Comparison of ENCODE assay signal across 1 cellular context in the genomic region with DNA sequence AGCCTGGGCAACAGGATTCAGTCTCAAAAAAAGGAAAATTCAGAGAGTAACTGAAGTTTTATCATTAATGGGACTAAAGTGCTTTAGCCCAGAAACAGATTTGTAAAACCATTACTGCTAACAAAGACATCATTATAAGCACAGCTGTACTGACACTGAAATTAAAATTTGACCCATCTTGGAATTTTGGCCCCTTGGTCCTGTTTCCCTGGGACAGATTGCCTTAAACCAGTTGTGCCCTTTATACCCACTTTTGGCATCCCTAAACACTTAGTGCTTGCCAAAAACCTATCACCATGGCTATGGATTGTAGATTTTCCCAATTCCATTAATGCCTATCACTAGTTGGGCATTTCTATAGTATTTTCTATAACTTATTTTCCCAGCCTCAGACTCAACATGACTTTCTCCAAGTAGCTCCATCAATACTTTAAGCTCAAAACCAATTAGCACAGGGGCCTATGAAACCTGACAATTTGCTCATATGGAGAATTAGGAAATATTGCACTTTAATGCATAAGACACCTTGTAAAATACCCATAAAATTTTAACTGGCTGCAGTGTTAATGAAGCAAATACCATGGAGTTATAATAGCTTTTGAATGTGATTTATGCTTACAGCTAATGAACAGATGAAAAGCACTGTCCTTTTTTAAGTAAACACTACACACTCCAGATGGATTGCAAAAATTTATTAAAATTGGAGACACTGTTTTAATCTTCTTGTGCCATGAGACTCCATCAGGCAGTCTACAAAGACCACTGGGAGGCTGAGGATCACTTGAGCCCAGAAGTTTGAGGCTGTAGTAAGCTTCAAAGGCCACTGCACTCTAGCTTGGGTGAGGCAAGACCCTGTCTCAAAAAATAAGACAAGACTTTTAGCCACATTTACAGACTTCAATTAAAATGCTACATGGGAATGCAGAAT.
A peak's percentile ranks its signal among the peaks of the same experiment; 100 is the strongest.
TF ChIP-seq lines count a peak whose summit lies in the region.

No MANE protein-coding gene starts in this region.

TF ChIP-seq in K562, 482 proteins besides CTCF, POLR2A, EP300 and RAD21 (continues in another document):
- TF ChIP-seq CBX1 (IDR thresholded peaks at IDR 0.05; ENCODE audit: low read depth) = no peak
- TF ChIP-seq ZNF696 (CRISPR knock-in tag; conservative IDR thresholded peaks at IDR 0.05) = 0 out of 2 replicates have a peak, but pooled peaks have one; percentile 15
- no peak for TF ChIP-seq ATF7 (IDR thresholded peaks at IDR 0.05)
- TF ChIP-seq, protein P1, sequence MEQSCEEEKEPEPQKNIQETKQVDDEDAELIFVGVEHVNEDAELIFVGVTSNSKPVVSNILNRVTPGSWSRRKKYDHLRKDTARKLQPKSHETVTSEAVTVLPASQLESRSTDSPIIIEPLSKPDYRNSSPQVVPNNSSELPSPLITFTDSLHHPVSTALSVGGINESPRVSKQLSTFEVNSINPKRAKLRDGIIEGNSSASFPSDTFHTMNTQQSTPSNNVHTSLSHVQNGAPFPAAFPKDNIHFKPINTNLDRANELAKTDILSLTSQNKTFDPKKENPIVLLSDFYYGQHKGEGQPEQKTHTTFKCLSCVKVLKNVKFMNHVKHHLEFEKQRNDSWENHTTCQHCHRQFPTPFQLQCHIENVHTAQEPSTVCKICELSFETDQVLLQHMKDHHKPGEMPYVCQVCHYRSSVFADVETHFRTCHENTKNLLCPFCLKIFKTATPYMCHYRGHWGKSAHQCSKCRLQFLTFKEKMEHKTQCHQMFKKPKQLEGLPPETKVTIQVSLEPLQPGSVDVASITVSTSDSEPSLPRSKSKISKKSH (CRISPR knock-in tag; IDR thresholded peaks at IDR 0.05) = no peak
- no peak for TF ChIP-seq MXD1 (CRISPR knock-in tag; IDR thresholded peaks at IDR 0.05; ENCODE audit: borderline replicate concordance, poor library complexity, severe bottlenecking)
- TF ChIP-seq CBFB (CRISPR knock-in tag; IDR thresholded peaks at IDR 0.05) = no peak
- TF ChIP-seq L3MBTL2 (IDR thresholded peaks at IDR 0.05) = no peak
- TF ChIP-seq COPS2 (conservative IDR thresholded peaks at IDR 0.05) = no peak
- TF ChIP-seq ZFX (CRISPR knock-in tag; IDR thresholded peaks at IDR 0.05) = 0 out of 2 replicates have a peak, but pooled peaks have one; percentile 9
- no peak for TF ChIP-seq REST (CRISPR knock-in tag; IDR thresholded peaks at IDR 0.05; ENCODE audit: low read depth)
- TF ChIP-seq, protein P2, sequence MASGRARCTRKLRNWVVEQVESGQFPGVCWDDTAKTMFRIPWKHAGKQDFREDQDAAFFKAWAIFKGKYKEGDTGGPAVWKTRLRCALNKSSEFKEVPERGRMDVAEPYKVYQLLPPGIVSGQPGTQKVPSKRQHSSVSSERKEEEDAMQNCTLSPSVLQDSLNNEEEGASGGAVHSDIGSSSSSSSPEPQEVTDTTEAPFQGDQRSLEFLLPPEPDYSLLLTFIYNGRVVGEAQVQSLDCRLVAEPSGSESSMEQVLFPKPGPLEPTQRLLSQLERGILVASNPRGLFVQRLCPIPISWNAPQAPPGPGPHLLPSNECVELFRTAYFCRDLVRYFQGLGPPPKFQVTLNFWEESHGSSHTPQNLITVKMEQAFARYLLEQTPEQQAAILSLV (tag; IDR thresholded peaks at IDR 0.05) = no peak
- no peak for TF ChIP-seq NFE2 (IDR thresholded peaks at IDR 0.05; ENCODE audit: low read depth)
- no peak for TF ChIP-seq TEAD2 (tag; IDR thresholded peaks at IDR 0.05)
- no peak for TF ChIP-seq ZNF699 (CRISPR knock-in tag; IDR thresholded peaks at IDR 0.05; ENCODE audit: insufficient replicate concordance)
- TF ChIP-seq MAFK (IDR thresholded peaks at IDR 0.05; ENCODE audit: low read length) = no peak
- no peak for TF ChIP-seq CHD2 (IDR thresholded peaks at IDR 0.05; ENCODE audit: low read depth, low read length)
- TF ChIP-seq PTRF (tag; IDR thresholded peaks at IDR 0.05) = no peak
- no peak for TF ChIP-seq NFIC (IDR thresholded peaks at IDR 0.05)
- TF ChIP-seq ZNF212 (CRISPR knock-in tag; IDR thresholded peaks at IDR 0.05) = no peak
- TF ChIP-seq GMEB1 (CRISPR knock-in tag; IDR thresholded peaks at IDR 0.05) = no peak
- TF ChIP-seq EWSR1 (IDR thresholded peaks at IDR 0.05; ENCODE audit: borderline replicate concordance, low read depth, partially characterized antibody) = peak; percentile 72
- TF ChIP-seq PHTF2 (CRISPR knock-in tag; IDR thresholded peaks at IDR 0.05) = 0 out of 2 replicates have a peak, but pooled peaks have one; percentile 69
- no peak for TF ChIP-seq GATAD2A (IDR thresholded peaks at IDR 0.05)
- no peak for TF ChIP-seq ZNF197 (CRISPR knock-in tag; IDR thresholded peaks at IDR 0.05; ENCODE audit: low read depth)
- no peak for TF ChIP-seq YBX1 (IDR thresholded peaks at IDR 0.05)
- TF ChIP-seq, protein P3, sequence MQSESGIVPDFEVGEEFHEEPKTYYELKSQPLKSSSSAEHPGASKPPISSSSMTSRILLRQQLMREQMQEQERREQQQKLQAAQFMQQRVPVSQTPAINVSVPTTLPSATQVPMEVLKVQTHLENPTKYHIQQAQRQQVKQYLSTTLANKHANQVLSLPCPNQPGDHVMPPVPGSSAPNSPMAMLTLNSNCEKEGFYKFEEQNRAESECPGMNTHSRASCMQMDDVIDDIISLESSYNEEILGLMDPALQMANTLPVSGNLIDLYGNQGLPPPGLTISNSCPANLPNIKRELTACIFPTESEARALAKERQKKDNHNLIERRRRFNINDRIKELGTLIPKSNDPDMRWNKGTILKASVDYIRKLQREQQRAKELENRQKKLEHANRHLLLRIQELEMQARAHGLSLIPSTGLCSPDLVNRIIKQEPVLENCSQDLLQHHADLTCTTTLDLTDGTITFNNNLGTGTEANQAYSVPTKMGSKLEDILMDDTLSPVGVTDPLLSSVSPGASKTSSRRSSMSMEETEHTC (IDR thresholded peaks at IDR 0.05) = no peak
- TF ChIP-seq, protein P4, sequence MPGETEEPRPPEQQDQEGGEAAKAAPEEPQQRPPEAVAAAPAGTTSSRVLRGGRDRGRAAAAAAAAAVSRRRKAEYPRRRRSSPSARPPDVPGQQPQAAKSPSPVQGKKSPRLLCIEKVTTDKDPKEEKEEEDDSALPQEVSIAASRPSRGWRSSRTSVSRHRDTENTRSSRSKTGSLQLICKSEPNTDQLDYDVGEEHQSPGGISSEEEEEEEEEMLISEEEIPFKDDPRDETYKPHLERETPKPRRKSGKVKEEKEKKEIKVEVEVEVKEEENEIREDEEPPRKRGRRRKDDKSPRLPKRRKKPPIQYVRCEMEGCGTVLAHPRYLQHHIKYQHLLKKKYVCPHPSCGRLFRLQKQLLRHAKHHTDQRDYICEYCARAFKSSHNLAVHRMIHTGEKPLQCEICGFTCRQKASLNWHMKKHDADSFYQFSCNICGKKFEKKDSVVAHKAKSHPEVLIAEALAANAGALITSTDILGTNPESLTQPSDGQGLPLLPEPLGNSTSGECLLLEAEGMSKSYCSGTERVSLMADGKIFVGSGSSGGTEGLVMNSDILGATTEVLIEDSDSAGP (CRISPR knock-in tag; IDR thresholded peaks at IDR 0.05) = no peak
- TF ChIP-seq MIER1 (IDR thresholded peaks at IDR 0.05; ENCODE audit: low read depth) = no peak
- TF ChIP-seq KLF16 (IDR thresholded peaks at IDR 0.05) = no peak
- no peak for TF ChIP-seq JUNB (CRISPR knock-in tag; conservative IDR thresholded peaks at IDR 0.05)
- no peak for TF ChIP-seq THAP12 (CRISPR knock-in tag; IDR thresholded peaks at IDR 0.05)
- no peak for TF ChIP-seq MBD2 (IDR thresholded peaks at IDR 0.05; ENCODE audit: borderline replicate concordance, low read depth)
- TF ChIP-seq, protein P5, sequence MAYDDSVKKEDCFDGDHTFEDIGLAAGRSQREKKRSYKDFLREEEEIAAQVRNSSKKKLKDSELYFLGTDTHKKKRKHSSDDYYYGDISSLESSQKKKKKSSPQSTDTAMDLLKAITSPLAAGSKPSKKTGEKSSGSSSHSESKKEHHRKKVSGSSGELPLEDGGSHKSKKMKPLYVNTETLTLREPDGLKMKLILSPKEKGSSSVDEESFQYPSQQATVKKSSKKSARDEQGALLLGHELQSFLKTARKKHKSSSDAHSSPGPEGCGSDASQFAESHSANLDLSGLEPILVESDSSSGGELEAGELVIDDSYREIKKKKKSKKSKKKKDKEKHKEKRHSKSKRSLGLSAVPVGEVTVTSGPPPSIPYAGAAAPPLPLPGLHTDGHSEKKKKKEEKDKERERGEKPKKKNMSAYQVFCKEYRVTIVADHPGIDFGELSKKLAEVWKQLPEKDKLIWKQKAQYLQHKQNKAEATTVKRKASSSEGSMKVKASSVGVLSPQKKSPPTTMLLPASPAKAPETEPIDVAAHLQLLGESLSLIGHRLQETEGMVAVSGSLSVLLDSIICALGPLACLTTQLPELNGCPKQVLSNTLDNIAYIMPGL (CRISPR knock-in tag; IDR thresholded peaks at IDR 0.05) = no peak
- TF ChIP-seq POLR2AphosphoS5 (IDR thresholded peaks at IDR 0.05; ENCODE audit: control insufficient read depth, insufficient read depth, low read depth, low read length) = peak; percentile 70
- TF ChIP-seq SMARCC2 (IDR thresholded peaks at IDR 0.05; ENCODE audit: low read depth) = no peak
- no peak for TF ChIP-seq ZNF512 (tag; IDR thresholded peaks at IDR 0.05)
- TF ChIP-seq ZNF175 (CRISPR knock-in tag; IDR thresholded peaks at IDR 0.05; ENCODE audit: low read depth) = no peak
- TF ChIP-seq STAG1 (CRISPR knock-in tag; IDR thresholded peaks at IDR 0.05; ENCODE audit: borderline replicate concordance) = no peak
- TF ChIP-seq FOXA1 (IDR thresholded peaks at IDR 0.05; ENCODE audit: borderline replicate concordance) = no peak
- 0 out of 2 replicates have a peak, but pooled peaks have one; percentile 13 for TF ChIP-seq ZNF561 (CRISPR knock-in tag; conservative IDR thresholded peaks at IDR 0.05)
- no peak for TF ChIP-seq FOXP1 (CRISPR knock-in tag; IDR thresholded peaks at IDR 0.05)
